In the genomic region with DNA sequence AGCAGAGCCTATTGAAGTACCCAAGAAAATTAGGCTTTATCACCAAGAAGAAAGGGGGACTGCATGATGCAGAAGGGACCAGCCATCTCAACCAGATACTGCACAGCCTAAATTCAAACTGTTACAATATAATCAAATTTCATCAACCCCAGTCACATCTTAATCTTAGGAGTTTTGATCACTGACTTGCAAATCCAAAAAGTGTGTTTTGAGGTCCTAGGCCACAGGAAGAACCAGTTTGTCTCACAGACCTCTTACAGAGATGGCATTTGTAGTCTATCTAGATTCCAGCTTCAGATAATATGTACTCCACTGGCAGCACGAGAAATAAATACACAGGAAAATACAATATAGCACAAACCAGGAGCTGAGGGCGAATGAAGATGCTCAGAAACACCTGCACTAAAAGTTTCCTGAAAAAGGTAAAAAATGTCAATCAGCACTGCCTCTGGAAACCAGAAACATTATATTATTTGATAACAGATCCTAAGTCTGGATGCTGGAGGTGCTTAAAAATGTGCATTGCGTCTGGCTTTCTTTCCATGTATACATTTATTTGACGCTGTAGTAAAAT, we compare ENCODE assay signal across 8 cellular contexts. TPM values are rescaled to one million over a fixed set of nuclear protein-coding genes. Genes with fewer than 3 reads are reported as not detected.
DNase-seq lines count a peak whose midpoint lies in the region; ATAC-seq and TF ChIP-seq lines count a peak whose summit lies in the region.

No MANE protein-coding gene starts in this region.

- H3K27ac ChIP-seq in heart left ventricle (peak overlapping the region; percentile 67 to 94 (median 80)), adrenal gland (peak overlapping the region in 4 of 5 donors; percentile 62 to 96 (median 91)), upper lobe of right lung (peak overlapping the region; percentile 83)

- intact Hi-C loops in heart left ventricle (cut with DNase I), result no loop called here
- intact Hi-C loops in left cardiac atrium (cut with DNase I), result no loop called here
- intact Hi-C loops in adrenal gland (cut with DNase I), result no loop called here
- intact Hi-C loops in upper lobe of right lung (cut with DNase I), result no loop called here

- H3K4me3 Mint-ChIP-seq in memory B cell (peak overlapping the region; percentile 90), nephron progenitor cell (no peak overlapping the region)

- H3K9me3 Mint-ChIP-seq in memory B cell, result no peaks in the 10 kb centered on the region
- H3K9me3 Mint-ChIP-seq in nephron progenitor cell, result peaks cover 6% of the 10 kb centered on the region

- H3K27me3 ChIP-seq in heart left ventricle, result no peaks in the 10 kb centered on the region
- H3K27me3 ChIP-seq in adrenal gland, result no peaks in the 10 kb centered on the region
- H3K27me3 ChIP-seq in upper lobe of right lung, result no peaks in the 10 kb centered on the region

- peaks cover 18% of the 10 kb centered on the region for H3K4me1 Mint-ChIP-seq in memory B cell
- H3K4me1 Mint-ChIP-seq in nephron progenitor cell, result peaks cover 3% of the 10 kb centered on the region

- TF ChIP-seq POLR2A in heart left ventricle (IDR thresholded peaks at IDR 0.05) (no peak), adrenal gland (IDR thresholded peaks at IDR 0.05) (no peak)

- H3K36me3 ChIP-seq in heart left ventricle, result peaks cover 0 to 7% (median 0%) of the 10 kb centered on the region in 9 donors
- no peaks in the 10 kb centered on the region for H3K36me3 ChIP-seq in adrenal gland (replicated peaks in 1 of 2)
- peaks cover 6% of the 10 kb centered on the region for H3K36me3 ChIP-seq in upper lobe of right lung

- H3K27me3 Mint-ChIP-seq in memory B cell, result no peaks in the 10 kb centered on the region
- peaks cover 9% of the 10 kb centered on the region for H3K27me3 Mint-ChIP-seq in nephron progenitor cell (ENCODE audit: low read depth, poor library complexity)

- TF ChIP-seq CTCF in heart left ventricle (IDR thresholded peaks at IDR 0.05), result no peak
- TF ChIP-seq CTCF in adrenal gland (IDR thresholded peaks at IDR 0.05), result no peak
- TF ChIP-seq CTCF in upper lobe of right lung (IDR thresholded peaks at IDR 0.05), result no peak
- TF ChIP-seq CTCF in nephron progenitor cell (IDR thresholded peaks at IDR 0.05), result no peak

- 41 to 49% (median 47%) methylated on average over 4 of the region's 4 CpGs for whole genome bisulfite sequencing in heart left ventricle, 4 donors
- 17 to 20% (median 18%) methylated on average over 4 of the region's 4 CpGs for WGBS in adrenal gland, 4 donors

- H3K27ac Mint-ChIP-seq in memory B cell (peak overlapping the region; percentile 97), nephron progenitor cell (no peak overlapping the region)

- H3K4me1 ChIP-seq in heart left ventricle (peaks cover 0 to 33% (median 10%) of the 10 kb centered on the region in 12 donors), adrenal gland (replicated peaks in 1 of 2) (peaks cover 5 to 29% of the 10 kb centered on the region in 2 donors), upper lobe of right lung (peaks cover 22% of the 10 kb centered on the region)

- H3K36me3 Mint-ChIP-seq in memory B cell (peaks cover 9% of the 10 kb centered on the region), nephron progenitor cell (ENCODE audit: low read depth) (peaks cover 19% of the 10 kb centered on the region)

- H3K4me3 ChIP-seq in heart left ventricle, result peak overlapping the region; percentile 22 to 73 (median 62)
- H3K4me3 ChIP-seq in adrenal gland, result peak overlapping the region in 2 of 4 donors; percentile 56 to 81
- H3K4me3 ChIP-seq in upper lobe of right lung, result peak overlapping the region; percentile 58

- ATAC-seq in heart left ventricle, result no peak
- no peak for ATAC-seq in left cardiac atrium
- ATAC-seq in memory B cell (ENCODE audit: low read depth), result no peak
- ATAC-seq in upper lobe of right lung, result no peak

- H3K9me3 ChIP-seq in heart left ventricle (peaks cover 0 to under 1% (median 0%) of the 10 kb centered on the region in 12 donors), adrenal gland (replicated peaks in 1 of 3) (no peaks in the 10 kb centered on the region), upper lobe of right lung (no peaks in the 10 kb centered on the region)

- DNase-seq in heart left ventricle (no peak), left cardiac atrium (no peak), adrenal gland (no peak), memory B cell (ENCODE audit: low spot score in 2 of 2) (no peak), upper lobe of right lung (no peak), kidney tubule cell (ENCODE audit: low spot score) (no peak), nephron progenitor cell (no peak), NCI-H748 treated with DMSO at 0.1 percent for 48 hours (lab: John Stamatoyannopoulos, UW) (no peak)

RNA-seq across cellular contexts. Expression of gene BTN3A3, which starts 0.7 kb away (rescaled TPM):
- total RNA-seq in heart left ventricle (10 to 100 TPM in 2 of 9 donors, 1 to 10 TPM in 7; 4.8 to 31.2 (median 7.9) TPM), left cardiac atrium (10 to 100 TPM in 1 of 2 donors, 1 to 10 TPM in 1; 8.9 to 13.3 TPM), adrenal gland (10 to 100 TPM; 29.8 to 52.9 (median 38.7) TPM), upper lobe of right lung (46.9 TPM)
- polyA plus RNA-seq in heart left ventricle (1 to 10 TPM; 5.9 to 7.7 TPM), adrenal gland (10 to 100 TPM; 11.5 to 32.7 (median 15.9) TPM)

RNA-seq across cellular contexts. Expression of gene BTN2A1, which starts 18.1 kb away (rescaled TPM):
- total RNA-seq in heart left ventricle (10 to 100 TPM in 7 of 9 donors, 1 to 10 TPM in 2; 9.2 to 26.2 (median 14.8) TPM), left cardiac atrium (10 to 100 TPM; 16.1 to 19.1 TPM), adrenal gland (10 to 100 TPM; 11.4 to 52.0 (median 22.5) TPM), upper lobe of right lung (26.3 TPM)
- polyA plus RNA-seq in heart left ventricle (10 to 100 TPM in 1 of 2 donors, 1 to 10 TPM in 1; 6.6 to 26.7 TPM), adrenal gland (10 to 100 TPM; 18.4 to 38.5 (median 19.0) TPM)

RNA-seq across cellular contexts. Expression of gene BTN3A1, which starts 37.6 kb away (rescaled TPM):
- 10 to 100 TPM in 3 of 9 donors, 1 to 10 TPM in 6; 3.1 to 47.6 (median 9.1) TPM for total RNA-seq in heart left ventricle
- polyA plus RNA-seq in heart left ventricle, result 1 to 10 TPM; 5.1 to 5.2 TPM
- total RNA-seq in left cardiac atrium, result 10 to 100 TPM in 1 of 2 donors, 1 to 10 TPM in 1; 5.7 to 12.4 TPM
- total RNA-seq in adrenal gland, result 10 to 100 TPM; 26.3 to 52.9 (median 38.6) TPM
- polyA plus RNA-seq in adrenal gland, result 10 to 100 TPM; 17.5 to 38.3 (median 21.9) TPM
- 52.2 TPM for total RNA-seq in upper lobe of right lung

RNA-seq across cellular contexts. Expression of gene BTN2A2, which starts 56.7 kb away (rescaled TPM):
- 10 to 100 TPM in 2 of 9 donors, 1 to 10 TPM in 7; 1.7 to 20.4 (median 3.0) TPM for total RNA-seq in heart left ventricle
- polyA plus RNA-seq in heart left ventricle, result 1 to 10 TPM; 3.2 to 4.3 TPM
- 1 to 10 TPM; 6.1 to 9.8 TPM for total RNA-seq in left cardiac atrium
- total RNA-seq in adrenal gland, result 10 to 100 TPM; 12.8 to 29.8 (median 20.2) TPM
- 10 to 100 TPM in 2 of 3 donors, 1 to 10 TPM in 1; 9.6 to 24.5 (median 11.1) TPM for polyA plus RNA-seq in adrenal gland
- 25.6 TPM for total RNA-seq in upper lobe of right lung
